Comparison of ENCODE assay signal across 8 cellular contexts in the genomic region with DNA sequence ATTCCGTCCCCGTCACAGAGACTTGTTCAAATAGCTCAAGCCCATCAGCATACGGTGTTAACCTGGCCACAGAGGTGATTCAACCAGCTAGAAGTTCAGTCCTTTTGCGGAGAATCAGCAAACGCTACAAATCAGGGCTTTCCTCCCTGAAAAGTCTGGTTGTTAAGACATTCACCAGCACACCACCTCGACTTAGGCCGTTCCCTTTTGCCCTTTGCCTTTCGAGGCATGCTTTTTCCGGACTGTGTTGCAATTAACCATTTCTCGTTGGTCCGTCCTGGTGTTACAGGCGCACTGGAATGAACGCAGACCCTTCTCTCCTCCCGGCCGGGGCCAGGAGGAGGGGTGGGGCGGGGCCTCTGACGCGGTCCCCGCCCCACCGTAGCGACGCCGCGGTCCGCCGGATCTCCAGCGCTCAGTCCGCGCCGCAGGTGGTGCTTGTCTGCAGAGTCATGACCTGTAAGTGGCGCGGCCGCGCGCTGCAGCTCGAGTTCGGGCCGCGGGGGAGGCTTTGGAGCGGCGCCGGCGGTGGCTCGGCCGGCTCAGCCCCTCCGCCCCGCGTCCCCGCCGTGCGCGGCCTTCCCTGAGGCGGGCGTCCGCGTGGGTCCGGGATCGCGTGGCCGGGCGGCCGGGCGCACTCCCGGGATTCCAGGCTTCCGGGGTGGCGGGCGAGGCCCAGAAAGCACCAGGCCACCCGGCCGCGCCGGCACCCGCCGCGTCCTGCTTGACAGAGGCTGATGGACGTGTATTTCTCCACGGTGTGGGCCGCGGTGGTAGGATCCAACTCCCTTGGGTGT. TPM values are rescaled to one million over a fixed set of nuclear protein-coding genes. Genes with fewer than 3 reads are reported as not detected.
A peak's percentile ranks its signal among the peaks of the same experiment; 100 is the strongest.
DNase-seq lines count a peak whose midpoint lies in the region; ATAC-seq and TF ChIP-seq lines count a peak whose summit lies in the region.

A gene with protein sequence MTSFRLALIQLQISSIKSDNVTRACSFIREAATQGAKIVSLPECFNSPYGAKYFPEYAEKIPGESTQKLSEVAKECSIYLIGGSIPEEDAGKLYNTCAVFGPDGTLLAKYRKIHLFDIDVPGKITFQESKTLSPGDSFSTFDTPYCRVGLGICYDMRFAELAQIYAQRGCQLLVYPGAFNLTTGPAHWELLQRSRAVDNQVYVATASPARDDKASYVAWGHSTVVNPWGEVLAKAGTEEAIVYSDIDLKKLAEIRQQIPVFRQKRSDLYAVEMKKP (plus strand): TSS at position 418 of the 797 bp plus-strand sequence. CDS start 35 bp downstream, at position 453.

- peaks cover 10 to 16% of the 10 kb centered on the region in 2 donors for H3K4me1 ChIP-seq in duodenal mucosa (ENCODE audit: control insufficient read depth in 1 of 2, insufficient read depth in 2 of 2, low read length in 2 of 2)

- POLR2A ChIA-PET in activated CD4-positive, alpha-beta memory T cell treated with anti-CD3 and anti-CD28 coated beads, Interleukin-2, amount 10 ng/mL, durations not matched to agents 7 days and 5 days (lab: Charles Lee), result interaction anchor here (0.7 to 3.7 kb wide), 10 partner anchors 9 to 374 kb away, joined by 3 to 44 read pairs (median 3); a partner anchor contains a TSS

- TF ChIP-seq CTCF in CD14-positive monocyte (IDR thresholded peaks at IDR 0.05) (no peak), lower leg skin (IDR thresholded peaks at IDR 0.05) (no peak)

- peaks cover 1 to 7% of the 10 kb centered on the region in 2 donors for H3K36me3 Mint-ChIP-seq in CD14-positive monocyte
- H3K36me3 Mint-ChIP-seq in activated CD4-positive, alpha-beta memory T cell treated with anti-CD3 and anti-CD28 coated beads, Interleukin-2, amount 10 ng/mL, durations not matched to agents 7 days and 5 days (ENCODE audit: low read depth), result peaks cover 9% of the 10 kb centered on the region

- intact Hi-C loops in CD14-positive monocyte (cut with micrococcal nuclease) (no loop called here), lower leg skin (cut with DNase I; ENCODE audit: low total_unique reads) (no loop called here)

- peak; percentile 93 for ATAC-seq in GM19351 (IDR thresholded peaks at IDR 0.05; ENCODE audit: unreplicated experiment)
- ATAC-seq in HG03520 (IDR thresholded peaks at IDR 0.05; ENCODE audit: unreplicated experiment), result peak; percentile 94

- no peak for TF ChIP-seq POLR2A in lower leg skin (IDR thresholded peaks at IDR 0.05)

- peak within 1 kb of the TSS; percentile 50 to 81 (median 77) for H3K27ac Mint-ChIP-seq in CD14-positive monocyte
- peak within 1 kb of the TSS; percentile 84 for H3K27ac Mint-ChIP-seq in activated CD4-positive, alpha-beta memory T cell treated with anti-CD3 and anti-CD28 coated beads, Interleukin-2, amount 10 ng/mL, durations not matched to agents 7 days and 5 days

- CTCF ChIA-PET in activated CD4-positive, alpha-beta memory T cell treated with anti-CD3 and anti-CD28 coated beads, Interleukin-2, amount 10 ng/mL, durations not matched to agents 7 days and 5 days (lab: Charles Lee), result interaction anchor here (0.7 to 1.8 kb wide), 8 partner anchors 8 to 503 kb away, joined by 3 to 8 read pairs (median 4); a partner anchor contains a TSS

- H3K27ac ChIP-seq in duodenal mucosa (ENCODE audit: low read depth, low read length), result peak within 1 kb of the TSS; percentile 54

- H3K4me1 Mint-ChIP-seq in CD14-positive monocyte, result peaks cover 21% of the 10 kb centered on the region
- peaks cover 23% of the 10 kb centered on the region for H3K4me1 Mint-ChIP-seq in activated CD4-positive, alpha-beta memory T cell treated with anti-CD3 and anti-CD28 coated beads, Interleukin-2, amount 10 ng/mL, durations not matched to agents 7 days and 5 days

- DNase-seq in CD14-positive monocyte (ENCODE audit: low spot score) (peak; percentile 52), NCI-H82 (lab: John Stamatoyannopoulos, UW) (peak; percentile 95), lower leg skin (ENCODE audit: low spot score in 2 of 2) (peak; percentile 52 to 94)
- DNase-seq in activated CD4-positive, alpha-beta memory T cell treated with anti-CD3 and anti-CD28 coated beads, Interleukin-2, amount 10 ng/mL, durations not matched to agents 7 days and 5 days, result peak; percentile 83
- DNase-seq in stimulated activated CD4-positive, alpha-beta T cell treated with anti-CD3 and anti-CD28 coated beads, Interleukin-4, amount 100 ng/mL, for 48 hours (ENCODE audit: low read depth in 2 of 2), result peak; percentile 72 to 74

- H3K9me3 ChIP-seq in duodenal mucosa (ENCODE audit: control insufficient read depth in 1 of 2, low read length in 2 of 2), result no peaks in the 10 kb centered on the region

- peak within 1 kb of the TSS; percentile 86 to 96 for H3K4me3 Mint-ChIP-seq in CD14-positive monocyte
- peak within 1 kb of the TSS; percentile 88 for H3K4me3 Mint-ChIP-seq in activated CD4-positive, alpha-beta memory T cell treated with anti-CD3 and anti-CD28 coated beads, Interleukin-2, amount 10 ng/mL, durations not matched to agents 7 days and 5 days

- H3K9me3 Mint-ChIP-seq in CD14-positive monocyte, result no peaks in the 10 kb centered on the region
- no peaks in the 10 kb centered on the region for H3K9me3 Mint-ChIP-seq in activated CD4-positive, alpha-beta memory T cell treated with anti-CD3 and anti-CD28 coated beads, Interleukin-2, amount 10 ng/mL, durations not matched to agents 7 days and 5 days

- WGBS in lower leg skin, 2 donors, result 1% methylated on average over 52 of the region's 78 CpGs

- no peaks in the 10 kb centered on the region for H3K27me3 ChIP-seq in duodenal mucosa (ENCODE audit: control insufficient read depth in 1 of 2, insufficient read depth in 2 of 2, low read length in 2 of 2)

- H3K4me3 ChIP-seq in duodenal mucosa (ENCODE audit: low read depth in 1 of 2, low read length in 2 of 2) (peak within 1 kb of the TSS; percentile 73 to 77), lower leg skin (ENCODE audit: low read depth, poor library complexity, severe bottlenecking) (peak within 1 kb of the TSS; percentile 61)

- H3K9ac ChIP-seq in duodenal mucosa (ENCODE audit: low read depth in 1 of 2, low read length in 2 of 2), result peak within 1 kb of the TSS; percentile 55 to 74

- H3K27me3 Mint-ChIP-seq in CD14-positive monocyte (ENCODE audit: low read depth in 3 of 3), result peaks cover 0 to 2% (median 0%) of the 10 kb centered on the region in 3 donors
- no peaks in the 10 kb centered on the region for H3K27me3 Mint-ChIP-seq in activated CD4-positive, alpha-beta memory T cell treated with anti-CD3 and anti-CD28 coated beads, Interleukin-2, amount 10 ng/mL, durations not matched to agents 7 days and 5 days

- peaks cover 0 to 2% of the 10 kb centered on the region in 2 donors for H3K36me3 ChIP-seq in duodenal mucosa (ENCODE audit: control insufficient read depth in 1 of 2, insufficient read depth in 2 of 2, low read length in 2 of 2)

RNA-seq across cellular contexts. Expression of the gene that starts here (rescaled TPM):
- 10 to 100 TPM; 24.6 to 30.5 TPM for polyA plus RNA-seq in CD14-positive monocyte
- total RNA-seq in activated CD4-positive, alpha-beta memory T cell treated with anti-CD3 and anti-CD28 coated beads, Interleukin-2, amount 10 ng/mL, durations not matched to agents 7 days and 5 days, result 10 to 100 TPM; 36.8 to 38.8 TPM
- total RNA-seq in lower leg skin, result 10 to 100 TPM; 21.8 to 46.1 (median 35.0) TPM

Comparison
In these comparisons a context has a peak if more than half of its experiments do, and no peak if none do; other contexts are left out.
1. Peak in every context shown above with its lines: DNase-seq, ATAC-seq, H3K4me3 ChIP-seq and H3K27ac ChIP-seq.